In genomic region chr6:106359989-106360409, GRCh38 we compare ENCODE assay signal across 8 cellular contexts. TPM values are rescaled to one million over a fixed set of nuclear protein-coding genes. Genes with fewer than 3 reads are reported as not detected.
DNase-seq lines count a peak whose midpoint lies in the region; ATAC-seq, FAIRE-seq and TF ChIP-seq lines count a peak whose summit lies in the region.

No MANE protein-coding gene starts in this region.

- TF ChIP-seq CTCF in left lung (IDR thresholded peaks at IDR 0.05), result no peak
- no peak for TF ChIP-seq CTCF in type B pancreatic cell (conservative IDR thresholded peaks at IDR 0.05)
- TF ChIP-seq CTCF in adrenal gland (IDR thresholded peaks at IDR 0.05), result no peak

- no peaks in the 10 kb centered on the region for H3K36me3 Mint-ChIP-seq in activated naive CD4-positive, alpha-beta T cell treated with anti-CD3 and anti-CD28 coated beads, Interleukin-2, amount 10 ng/mL, durations not matched to agents 7 days and 5 days
- H3K36me3 Mint-ChIP-seq in activated naive CD8-positive, alpha-beta T cell treated with anti-CD3 and anti-CD28 coated beads for 36 hours, result no peaks in the 10 kb centered on the region
- no peaks in the 10 kb centered on the region for H3K36me3 Mint-ChIP-seq in type B pancreatic cell

- FAIRE-seq in urothelium cell line (lab: Jason Lieb, UNC), result no peak

- H3K27me3 ChIP-seq in left lung (peaks cover 39 to 90% of the 10 kb centered on the region in 2 donors), adrenal gland (peaks cover 38% of the 10 kb centered on the region)

- H3K27ac Mint-ChIP-seq in activated naive CD4-positive, alpha-beta T cell treated with anti-CD3 and anti-CD28 coated beads, Interleukin-2, amount 10 ng/mL, durations not matched to agents 7 days and 5 days, result no peak overlapping the region
- H3K27ac Mint-ChIP-seq in activated naive CD8-positive, alpha-beta T cell treated with anti-CD3 and anti-CD28 coated beads for 36 hours, result no peak overlapping the region
- H3K27ac Mint-ChIP-seq in type B pancreatic cell, result no peak overlapping the region

- H3K4me3 Mint-ChIP-seq in activated naive CD4-positive, alpha-beta T cell treated with anti-CD3 and anti-CD28 coated beads, Interleukin-2, amount 10 ng/mL, durations not matched to agents 7 days and 5 days, result peak overlapping the region; percentile 54
- peak overlapping the region; percentile 69 for H3K4me3 Mint-ChIP-seq in activated naive CD8-positive, alpha-beta T cell treated with anti-CD3 and anti-CD28 coated beads for 36 hours
- H3K4me3 Mint-ChIP-seq in type B pancreatic cell, result peak overlapping the region; percentile 81

- intact Hi-C loops in left lung (cut with DNase I), result no loop called here
- intact Hi-C loops in adrenal gland (cut with DNase I), result loop anchor here in 1 of 2 donors (10.0 kb wide), 1 partner anchor 615 kb away; the partner anchor contains the start of gene CD24

- no peak for DNase-seq in activated naive CD4-positive, alpha-beta T cell treated with anti-CD3 and anti-CD28 coated beads, Interleukin-2, amount 10 ng/mL, durations not matched to agents 7 days and 5 days
- no peak for DNase-seq in activated naive CD4-positive, alpha-beta T cell (lab: John Stamatoyannopoulos, UW)
- no peak for DNase-seq in activated naive CD8-positive, alpha-beta T cell treated with anti-CD3 and anti-CD28 coated beads for 36 hours
- DNase-seq in left lung (no peak), type B pancreatic cell (ENCODE audit: extremely low spot score, unreplicated experiment) (no peak), urothelium cell line (ENCODE audit: low spot score) (no peak), HUDEP-2 (lab: John Stamatoyannopoulos, UW; ENCODE audit: unreplicated experiment in 76 of 76) (no peak), adrenal gland (no peak)

- no peaks in the 10 kb centered on the region for H3K36me3 ChIP-seq in left lung
- no peaks in the 10 kb centered on the region for H3K36me3 ChIP-seq in adrenal gland (replicated peaks in 1 of 2)

- ATAC-seq in left lung, result no peak

- H3K4me3 ChIP-seq in left lung (peak overlapping the region; percentile 42 to 43), adrenal gland (peak overlapping the region in 1 of 4 donors; percentile 50)

- H3K4me1 Mint-ChIP-seq in activated naive CD4-positive, alpha-beta T cell treated with anti-CD3 and anti-CD28 coated beads, Interleukin-2, amount 10 ng/mL, durations not matched to agents 7 days and 5 days, result peaks cover 9% of the 10 kb centered on the region
- peaks cover 9% of the 10 kb centered on the region for H3K4me1 Mint-ChIP-seq in activated naive CD8-positive, alpha-beta T cell treated with anti-CD3 and anti-CD28 coated beads for 36 hours
- H3K4me1 Mint-ChIP-seq in type B pancreatic cell (ENCODE audit: unreplicated experiment), result peaks cover 4% of the 10 kb centered on the region

- peaks cover 4 to 18% of the 10 kb centered on the region in 2 donors for H3K4me1 ChIP-seq in left lung
- peaks cover 0 to 13% of the 10 kb centered on the region in 2 donors for H3K4me1 ChIP-seq in adrenal gland (replicated peaks in 1 of 2)

- H3K27ac ChIP-seq in left lung (no peak overlapping the region), adrenal gland (no peak overlapping the region)

- WGBS in adrenal gland, 4 donors, result 28 to 53% (median 40%) methylated on average over 7 to 12 of the region's 12 CpGs

- no peak for TF ChIP-seq POLR2A in adrenal gland (IDR thresholded peaks at IDR 0.05)

- H3K27me3 Mint-ChIP-seq in activated naive CD4-positive, alpha-beta T cell treated with anti-CD3 and anti-CD28 coated beads, Interleukin-2, amount 10 ng/mL, durations not matched to agents 7 days and 5 days, result peaks cover 62% of the 10 kb centered on the region
- peaks cover 66% of the 10 kb centered on the region for H3K27me3 Mint-ChIP-seq in activated naive CD8-positive, alpha-beta T cell treated with anti-CD3 and anti-CD28 coated beads for 36 hours
- peaks cover 44% of the 10 kb centered on the region for H3K27me3 Mint-ChIP-seq in type B pancreatic cell

- CTCF ChIA-PET in activated naive CD4-positive, alpha-beta T cell treated with anti-CD3 and anti-CD28 coated beads, Interleukin-2, amount 10 ng/mL, durations not matched to agents 7 days and 5 days (lab: Charles Lee), result interaction anchor here (1.1 to 1.8 kb wide), 5 partner anchors 12 to 619 kb away, joined by 3 to 7 read pairs (median 3); no protein-coding TSS in a partner anchor

- no peaks in the 10 kb centered on the region for H3K9me3 Mint-ChIP-seq in activated naive CD4-positive, alpha-beta T cell treated with anti-CD3 and anti-CD28 coated beads, Interleukin-2, amount 10 ng/mL, durations not matched to agents 7 days and 5 days
- H3K9me3 Mint-ChIP-seq in activated naive CD8-positive, alpha-beta T cell treated with anti-CD3 and anti-CD28 coated beads for 36 hours, result no peaks in the 10 kb centered on the region
- no peaks in the 10 kb centered on the region for H3K9me3 Mint-ChIP-seq in type B pancreatic cell

- no peaks in the 10 kb centered on the region for H3K9me3 ChIP-seq in left lung
- H3K9me3 ChIP-seq in adrenal gland (replicated peaks in 1 of 3), result no peaks in the 10 kb centered on the region

RNA-seq across cellular contexts. Expression of gene CRYBG1, which starts 0.5 kb away (rescaled TPM):
- total RNA-seq in activated naive CD8-positive, alpha-beta T cell treated with anti-CD3 and anti-CD28 coated beads for 36 hours, result 10 to 100 TPM; 20.3 to 20.4 TPM
- 10 to 100 TPM; 23.7 to 37.1 TPM for total RNA-seq in left lung
- 5.8 and 17.3 TPM in 2 replicates for total RNA-seq in type B pancreatic cell (ENCODE audit: low replicate concordance)
- 1 to 10 TPM; 1.9 to 5.1 (median 3.6) TPM for total RNA-seq in adrenal gland
- polyA plus RNA-seq in adrenal gland, result 1 to 10 TPM; 1.0 to 1.7 (median 1.3) TPM

RNA-seq across cellular contexts. Expression of gene ATG5, which starts 34.4 kb away (rescaled TPM):
- total RNA-seq in activated naive CD8-positive, alpha-beta T cell treated with anti-CD3 and anti-CD28 coated beads for 36 hours, result 10 to 100 TPM; 36.9 to 41.8 TPM
- 10 to 100 TPM; 30.9 to 31.8 TPM for total RNA-seq in left lung
- total RNA-seq in type B pancreatic cell (ENCODE audit: low replicate concordance), result 27.8 and 39.3 TPM in 2 replicates
- total RNA-seq in adrenal gland, result 10 to 100 TPM; 28.9 to 65.9 (median 43.5) TPM
- polyA plus RNA-seq in adrenal gland, result 10 to 100 TPM; 20.1 to 47.3 (median 34.5) TPM
